Comparison of ENCODE assay signal across 9 cellular contexts in genomic region chr12:124740691-124741137, GRCh38.
DNase-seq lines count a peak whose midpoint lies in the region; ATAC-seq, FAIRE-seq and TF ChIP-seq lines count a peak whose summit lies in the region.
"Had no signal": no experiment of that assay in that cellular context is flagged by ENCODE, and none has a peak within 500 bp of the region (broad histone marks: within the 10 kb centered on the region; RNA-seq: fewer than 3 reads in every experiment).

No MANE protein-coding gene starts in this region.

- ATAC-seq in HepG2 (peak; percentile 36), GM18861 (IDR thresholded peaks at IDR 0.05; ENCODE audit: unreplicated experiment) (no peak), HG02759 (IDR thresholded peaks at IDR 0.05; ENCODE audit: unreplicated experiment) (no peak)
- ATAC-seq: T-helper 17 cell had no signal

- no peak overlapping the region for H2AFZ ChIP-seq in HepG2 (ENCODE audit: low read length)

- POLR2A ChIA-PET in HepG2 (lab: Yijun Ruan, JAX): no interaction called here

- no peak for TF ChIP-seq RAD21 in HepG2 (CRISPR knock-in tag; IDR thresholded peaks at IDR 0.05)

- H3K79me2 ChIP-seq in HepG2 (ENCODE audit: insufficient read depth, low read length): no peaks in the 10 kb centered on the region

- H3K9ac ChIP-seq in HepG2 (ENCODE audit: insufficient read depth, low read depth, low read length): no peak overlapping the region

- H3K36me3 ChIP-seq in HepG2 (replicated peaks in 1 of 2; ENCODE audit: control insufficient read depth in 1 of 2, insufficient read depth in 2 of 2, low read length in 2 of 2) (no peaks in the 10 kb centered on the region), uterus (no peaks in the 10 kb centered on the region)

- CTCF ChIA-PET in HepG2 (lab: Yijun Ruan, JAX; ENCODE audit: low intra/inter-chr PET ratio, low total read pairs): no interaction called here

- BruUV-seq in HepG2 (replicated peaks; lab: Mats Ljungman, UMichigan): no TSS peak

- H3K4me3 ChIP-seq in astrocyte of the spinal cord (ENCODE audit: low read depth, low read length): no peak overlapping the region
- peak overlapping the region in 1 of 3 experiments; percentile 35; a peak in 1 of 6 replicates for H3K4me3 ChIP-seq in HepG2 (replicated peaks in 1 of 3; ENCODE audit: insufficient read depth in 1 of 3, low read depth in 2 of 3, low read length in 3 of 3)
- no peak overlapping the region for H3K4me3 ChIP-seq in uterus

- TF ChIP-seq EP300 in HepG2 (IDR thresholded peaks at IDR 0.05; ENCODE audit: low read depth in 2 of 2, low read length in 2 of 2) (no peak), HepG2 (CRISPR knock-in tag; IDR thresholded peaks at IDR 0.05; ENCODE audit: borderline replicate concordance) (no peak)

- H3K4me1 ChIP-seq in HepG2 (ENCODE audit: insufficient read depth, low read length) (peaks cover 82% of the 10 kb centered on the region), uterus (peaks cover 0 to 6% of the 10 kb centered on the region in 2 donors)

- peak overlapping the region; percentile 65 for H3K4me2 ChIP-seq in HepG2 (ENCODE audit: low read depth, low read length)

- intact Hi-C loops in HepG2 (cut with micrococcal nuclease; ENCODE audit: unreplicated experiment) (no loop called here), uterus (cut with DNase I; ENCODE audit: low total_unique reads) (no loop called here)

- in situ Hi-C loops in astrocyte of the spinal cord (cut with HindIII; ENCODE audit: low sequenced_read_pairs): no loop called here
- in situ Hi-C loops in HepG2 (cut with HindIII; ENCODE audit: extremely low pct_ligation_motif_present, low pct_unique_long_range_greater_than_20kb): no loop called here

- FAIRE-seq in HepG2 (lab: Jason Lieb, UNC): no peak

- no peak for TF ChIP-seq POLR2A in HepG2 (IDR thresholded peaks at IDR 0.05; ENCODE audit: insufficient read depth in 1 of 2, low read depth in 2 of 2, low read length in 2 of 2)
- no peak for TF ChIP-seq POLR2A in uterus (IDR thresholded peaks at IDR 0.05)

- no peaks in the 10 kb centered on the region for H4K20me1 ChIP-seq in HepG2 (ENCODE audit: insufficient read depth, low read length)

- 0% methylated on average over 1 of the region's 11 CpGs for WGBS in HepG2 (ENCODE audit: low lambda C conversion rate)

- TF ChIP-seq CTCF in astrocyte of the spinal cord (IDR thresholded peaks at IDR 0.05; ENCODE audit: low read depth, low read length): peak; percentile 20
- TF ChIP-seq CTCF in HepG2 (CRISPR knock-in tag; IDR thresholded peaks at IDR 0.05): 0 out of 2 replicates have a peak, but pooled peaks have one; percentile 25
- TF ChIP-seq CTCF in uterus (IDR thresholded peaks at IDR 0.05): peak; percentile 8 to 46 (median 14)

- H3K9me3 ChIP-seq in HepG2 (ENCODE audit: low read length) (peaks cover 5% of the 10 kb centered on the region; the same call in 1 of the 2 replicates), uterus (no peaks in the 10 kb centered on the region)

- H3K27me3 ChIP-seq in HepG2 (ENCODE audit: control insufficient read depth in 1 of 2, insufficient read depth in 2 of 2, low read length in 2 of 2): no peaks in the 10 kb centered on the region
- no peaks in the 10 kb centered on the region for H3K27me3 ChIP-seq in uterus

- peak; percentile 59 for DNase-seq in stimulated activated CD4-positive, alpha-beta T cell treated with anti-CD3 and anti-CD28 coated beads, Interleukin-15, amount 100 ng/mL, for 24 hours
- no peak for DNase-seq in stimulated activated CD4-positive, alpha-beta T cell treated with anti-CD3 and anti-CD28 coated beads, Interleukin-1b, Interleukin-23, amount 100 ng/mL, for 48 hours
- DNase-seq in astrocyte of the spinal cord (ENCODE audit: low read depth, low spot score): no peak
- peak; percentile 71 for DNase-seq in HepG2 (ENCODE audit: low spot score)
- DNase-seq in uterus: no peak
- DNase-seq in DMS114 treated with DMSO at 0.1 percent for 48 hours (lab: John Stamatoyannopoulos, UW; ENCODE audit: unreplicated experiment): no peak
- DNase-seq: T-helper 17 cell had no signal

- H3K27ac ChIP-seq in HepG2 (ENCODE audit: extremely low read length, insufficient read depth, low read length) (no peak overlapping the region), uterus (peak overlapping the region; percentile 45 to 67)

TF ChIP-seq in HepG2, 621 proteins besides CTCF, POLR2A, EP300 and RAD21 (continues in another document):
- TF ChIP-seq SP4 (CRISPR knock-in tag; IDR thresholded peaks at IDR 0.05): no peak
- TF ChIP-seq TFDP1 (CRISPR knock-in tag; IDR thresholded peaks at IDR 0.05; ENCODE audit: borderline replicate concordance): no peak
- no peak for TF ChIP-seq RFX5 (IDR thresholded peaks at IDR 0.05; ENCODE audit: low read depth, low read length)
- TF ChIP-seq POLR2G (IDR thresholded peaks at IDR 0.05; ENCODE audit: low read depth, low read length): no peak
- TF ChIP-seq HNRNPUL1 (IDR thresholded peaks at IDR 0.05; ENCODE audit: low read depth, low read length): no peak
- TF ChIP-seq ZNF317 (CRISPR knock-in tag; IDR thresholded peaks at IDR 0.05): no peak
- TF ChIP-seq SMAD1 (CRISPR knock-in tag; IDR thresholded peaks at IDR 0.05; ENCODE audit: borderline replicate concordance, low read depth): no peak
- peak; percentile 96 for TF ChIP-seq ZNF3 (CRISPR knock-in tag; IDR thresholded peaks at IDR 0.05)
- TF ChIP-seq POLR2AphosphoS5 (IDR thresholded peaks at IDR 0.05; ENCODE audit: low read depth, low read length): no peak
- peak; percentile 60 for TF ChIP-seq XRCC5 (optimal IDR thresholded peaks at IDR 0.05; ENCODE audit: low read length)
- 0 out of 2 replicates have a peak, but pooled peaks have one; percentile 1 for TF ChIP-seq ZNF513 (CRISPR knock-in tag; conservative IDR thresholded peaks at IDR 0.05)
- no peak for TF ChIP-seq ZNF382 (CRISPR knock-in tag; IDR thresholded peaks at IDR 0.05; ENCODE audit: borderline replicate concordance)
- TF ChIP-seq FOSL2 (CRISPR knock-in tag; IDR thresholded peaks at IDR 0.05): peak; percentile 59
- peak; percentile 32; the same call in 1 of the 2 replicates for TF ChIP-seq KDM3A (CRISPR knock-in tag; IDR thresholded peaks at IDR 0.05; ENCODE audit: low read depth)
- TF ChIP-seq PHB2 (IDR thresholded peaks at IDR 0.05; ENCODE audit: partially characterized antibody): no peak
- 0 out of 2 replicates have a peak, but pooled peaks have one; percentile 21 for TF ChIP-seq STAG1 (CRISPR knock-in tag; IDR thresholded peaks at IDR 0.05)
- 0 out of 2 replicates have a peak, but pooled peaks have one; percentile 4 for TF ChIP-seq ZBTB33 (CRISPR knock-in tag; IDR thresholded peaks at IDR 0.05)
- TF ChIP-seq MLX (CRISPR knock-in tag; IDR thresholded peaks at IDR 0.05): no peak
- TF ChIP-seq SMARCE1 (IDR thresholded peaks at IDR 0.05; ENCODE audit: borderline replicate concordance): no peak
- no peak for TF ChIP-seq TEAD3 (CRISPR knock-in tag; optimal IDR thresholded peaks at IDR 0.05; ENCODE audit: borderline replicate concordance)
- no peak for TF ChIP-seq SNRNP70 (IDR thresholded peaks at IDR 0.05; ENCODE audit: low read depth, low read length)

Comparison
In these comparisons a context has a peak if more than half of its experiments do, and no peak if none do; other contexts are left out.
1. DNase-seq: peak in stimulated activated CD4-positive, alpha-beta T cell treated with anti-CD3 and anti-CD28 coated beads, Interleukin-15, amount 100 ng/mL, for 24 hours (single experiment) and HepG2 (single experiment); none in stimulated activated CD4-positive, alpha-beta T cell treated with anti-CD3 and anti-CD28 coated beads, Interleukin-1b, Interleukin-23, amount 100 ng/mL, for 48 hours (single experiment), astrocyte of the spinal cord (single experiment), uterus (0 of 2) and DMS114 treated with DMSO at 0.1 percent for 48 hours (single experiment).
2. Peak in every context shown above with its lines, with median percentiles within 50 percentile points of each other: CTCF ChIP-seq.